9 cellular contexts compared by ENCODE assay signal in genomic region chr14:24399981-24400718, GRCh38. TPM values are rescaled to one million over a fixed set of nuclear protein-coding genes. Genes with fewer than 3 reads are reported as not detected.
DNase-seq lines count a peak whose midpoint lies in the region; TF ChIP-seq lines count a peak whose summit lies in the region.
"Had no signal": no experiment of that assay in that cellular context is flagged by ENCODE, and none has a peak within 500 bp of the region (broad histone marks: within the 10 kb centered on the region; RNA-seq: fewer than 3 reads in every experiment).

No MANE protein-coding gene starts in this region.

- H3K4me3 ChIP-seq in left ventricle myocardium inferior (peak overlapping the region; percentile 75), stomach smooth muscle (ENCODE audit: low read length in 2 of 2) (peak overlapping the region; percentile 68 to 83)

- intact Hi-C loops in left ventricle myocardium inferior (cut with micrococcal nuclease), result no loop called here

- H3K9me3 ChIP-seq in left ventricle myocardium inferior (replicated peaks) (no peaks in the 10 kb centered on the region), stomach smooth muscle (ENCODE audit: control insufficient read depth in 2 of 2, low read length in 2 of 2) (no peaks in the 10 kb centered on the region)

- H3K27ac ChIP-seq in left ventricle myocardium inferior (replicated peaks), result peak overlapping the region; percentile 87
- H3K27ac ChIP-seq in stomach smooth muscle (ENCODE audit: low read length), result no peak overlapping the region
- H3K27ac ChIP-seq: 22Rv1 had no signal

- peak overlapping the region; percentile 20 to 68 for H3K9ac ChIP-seq in stomach smooth muscle (ENCODE audit: low read length in 2 of 2)

- H3K4me1 ChIP-seq in left ventricle myocardium inferior (peaks cover 75% of the 10 kb centered on the region), stomach smooth muscle (ENCODE audit: control insufficient read depth, insufficient read depth, low read length) (peaks cover 39% of the 10 kb centered on the region)

- H3K27me3 ChIP-seq in left ventricle myocardium inferior (ENCODE audit: low read depth), result no peaks in the 10 kb centered on the region
- no peaks in the 10 kb centered on the region for H3K27me3 ChIP-seq in stomach smooth muscle (ENCODE audit: control insufficient read depth in 1 of 2, insufficient read depth in 2 of 2, low read length in 2 of 2)

- DNase-seq in DMS79 treated with DMSO at 0.1 percent for 48 hours (lab: John Stamatoyannopoulos, UW) (peak; percentile 14), DMS79 (lab: John Stamatoyannopoulos, UW) (no peak), left ventricle myocardium inferior (no peak), superior temporal gyrus (ENCODE audit: extremely low spot score) (no peak)
- no peak for DNase-seq in effector CD8-positive, alpha-beta T cell (lab: John Stamatoyannopoulos, UW)
- DNase-seq: activated CD8-positive, alpha-beta memory T cell treated with anti-CD3 and anti-CD28 coated beads, Interleukin-2, amount 10 ng/mL, durations not matched to agents 7 days and 5 days; NCI-H82 had no signal

- H3K36me3 ChIP-seq in left ventricle myocardium inferior (no peaks in the 10 kb centered on the region), stomach smooth muscle (ENCODE audit: control insufficient read depth in 2 of 2, insufficient read depth in 2 of 2, low read length in 2 of 2) (no peaks in the 10 kb centered on the region)

- no peak for TF ChIP-seq CTCF in left ventricle myocardium inferior (IDR thresholded peaks at IDR 0.05; ENCODE audit: borderline replicate concordance)

RNA-seq across cellular contexts. Expression of gene NYNRIN, which starts 1.3 kb away (rescaled TPM):
- total RNA-seq in left ventricle myocardium inferior, result 8.0 TPM

RNA-seq across cellular contexts. Expression of gene CBLN3, which starts 29.3 kb away (rescaled TPM):
- total RNA-seq in left ventricle myocardium inferior, result 0.55 TPM

RNA-seq across cellular contexts. Expression of gene KHNYN, which starts 29.6 kb away (rescaled TPM):
- 20.5 TPM for total RNA-seq in left ventricle myocardium inferior

RNA-seq across cellular contexts. Expression of gene NFATC4, which starts 32.2 kb away (rescaled TPM):
- 20.6 TPM for total RNA-seq in left ventricle myocardium inferior

RNA-seq across cellular contexts. Expression of gene SDR39U1, which starts 42.4 kb away (rescaled TPM):
- 74.8 TPM for total RNA-seq in left ventricle myocardium inferior
